In the genomic region with DNA sequence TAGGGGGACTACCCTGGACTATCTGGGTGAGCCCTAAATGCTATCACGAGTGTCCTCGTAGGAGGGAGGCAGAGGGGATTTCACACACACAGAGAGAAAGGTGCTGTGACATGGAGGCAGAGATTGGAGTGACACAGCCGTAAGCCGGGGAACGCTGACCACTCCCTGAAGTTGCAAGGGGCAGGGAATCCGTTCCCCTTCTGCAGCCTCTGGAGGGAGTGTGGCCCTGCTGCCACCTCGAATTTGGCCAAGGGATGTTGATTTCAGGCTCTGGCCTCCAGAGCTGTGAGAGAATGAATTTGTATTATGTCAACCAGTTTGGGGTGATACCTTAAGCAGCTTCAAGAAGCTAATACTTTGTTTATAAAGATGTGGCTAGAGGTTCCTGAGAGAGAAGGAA, we compare ENCODE assay signal across 24 cellular contexts.
"Had no signal": no experiment of that assay in that cellular context is flagged by ENCODE, and none has a peak within 500 bp of the region (broad histone marks: within the 10 kb centered on the region; RNA-seq: fewer than 3 reads in every experiment).

No MANE protein-coding gene starts in this region.

- H3K36me3 Mint-ChIP-seq: activated CD8-positive, alpha-beta memory T cell treated with anti-CD3 and anti-CD28 coated beads, Interleukin-2, amount 10 ng/mL, durations not matched to agents 7 days and 5 days; activated naive CD8-positive, alpha-beta T cell treated with anti-CD3 and anti-CD28 coated beads, Interleukin-2, amount 10 ng/mL, durations not matched to agents 7 days and 5 days; brain; naive thymus-derived CD4-positive, alpha-beta T cell had no signal

- H3K36me3 ChIP-seq: ascending aorta, cardiac muscle cell, esophagus muscularis mucosa, right lobe of liver, thoracic aorta, uterus had no signal

- H3K4me1 ChIP-seq: foreskin keratinocyte, right lobe of liver, uterus had no signal

- ATAC-seq: activated CD4-positive, alpha-beta T cell treated with anti-CD3 and anti-CD28 coated beads for 36 hours; activated CD8-positive, alpha-beta memory T cell treated with anti-CD3 and anti-CD28 coated beads, Interleukin-2, amount 10 ng/mL, durations not matched to agents 7 days and 5 days; activated CD8-positive, alpha-beta T cell treated with anti-CD3 and anti-CD28 coated beads, Interleukin-2, amount 10 ng/mL, durations not matched to agents 7 days and 5 days; foreskin keratinocyte; naive thymus-derived CD4-positive, alpha-beta T cell had no signal

- H3K27me3 ChIP-seq: ascending aorta, cardiac muscle cell, right lobe of liver, uterus had no signal

- H3K9me3 Mint-ChIP-seq: activated naive CD8-positive, alpha-beta T cell treated with anti-CD3 and anti-CD28 coated beads, Interleukin-2, amount 10 ng/mL, durations not matched to agents 7 days and 5 days; activated T-helper 2 cell treated with anti-CD3 and anti-CD28 coated beads, Interferon-gamma antibody, Interleukin-2, Interleukin-4, amounts not matched to agents 10 μg/mL and 5 μg/mL and 100 μg/mL, durations not matched to agents 14 hours and 24 hours and 36 hours; stimulated activated naive CD8-positive, alpha-beta T cell treated with anti-CD3 and anti-CD28 coated beads, Interleukin-15, Interleukin-2, amounts not matched to agents 100 ng/mL and 50 ng/mL, for 24 hours; T-helper 2 cell treated with Interferon-gamma antibody and Interleukin-4, amounts not matched to agents 5 μg/mL and 100 μg/mL, for 36 hours had no signal

- H3K9me3 ChIP-seq: ascending aorta, esophagus muscularis mucosa, right lobe of liver, thoracic aorta, uterus had no signal

- DNase-seq: activated CD4-positive, alpha-beta T cell treated with anti-CD3 and anti-CD28 coated beads for 36 hours; activated CD4-positive, CD25-positive, alpha-beta regulatory T cell; activated CD8-positive, alpha-beta memory T cell treated with anti-CD3 and anti-CD28 coated beads, Interleukin-2, amount 10 ng/mL, durations not matched to agents 7 days and 5 days; activated CD8-positive, alpha-beta T cell treated with anti-CD3 and anti-CD28 coated beads, Interleukin-2, amount 10 ng/mL, durations not matched to agents 7 days and 5 days; activated naive CD4-positive, alpha-beta T cell treated with Interleukin-2 at 50 U/mL for 16 hours; activated naive CD8-positive, alpha-beta T cell treated with anti-CD3 and anti-CD28 coated beads, Interleukin-2, amount 10 ng/mL, durations not matched to agents 7 days and 5 days; activated T-cell treated with anti-CD3 and anti-CD28 coated beads, Interleukin-2, amount 50 U/mL, for 48 hours; foreskin keratinocyte; midbrain; naive thymus-derived CD4-positive, alpha-beta T cell; right lobe of liver; stimulated activated CD4-positive, alpha-beta T cell treated with anti-CD3 and anti-CD28 coated beads, Interleukin-12 subunit alpha, Interleukin-12 subunit beta, amount 100 ng/mL, for 4 hours; stimulated activated CD4-positive, alpha-beta T cell treated with anti-CD3 and anti-CD28 coated beads, Interleukin-4, amount 100 ng/mL, for 1 hour; T-helper 1 cell; trophoblast cell; uterus had no signal

- H3K27ac Mint-ChIP-seq: activated CD4-positive, alpha-beta T cell treated with anti-CD3 and anti-CD28 coated beads for 36 hours; activated CD8-positive, alpha-beta memory T cell treated with anti-CD3 and anti-CD28 coated beads, Interleukin-2, amount 10 ng/mL, durations not matched to agents 7 days and 5 days; activated CD8-positive, alpha-beta T cell treated with anti-CD3 and anti-CD28 coated beads, Interleukin-2, amount 10 ng/mL, durations not matched to agents 7 days and 5 days; activated naive CD8-positive, alpha-beta T cell treated with anti-CD3 and anti-CD28 coated beads, Interleukin-2, amount 10 ng/mL, durations not matched to agents 7 days and 5 days; activated T-helper 2 cell treated with anti-CD3 and anti-CD28 coated beads, Interferon-gamma antibody, Interleukin-2, Interleukin-4, amounts not matched to agents 10 μg/mL and 5 μg/mL and 100 μg/mL, durations not matched to agents 14 hours and 24 hours and 36 hours; brain; naive thymus-derived CD4-positive, alpha-beta T cell; stimulated activated naive CD8-positive, alpha-beta T cell treated with anti-CD3 and anti-CD28 coated beads, Interleukin-15, Interleukin-2, amounts not matched to agents 100 ng/mL and 50 ng/mL, for 24 hours; T-helper 2 cell treated with Interferon-gamma antibody and Interleukin-4, amounts not matched to agents 5 μg/mL and 100 μg/mL, for 36 hours had no signal

- H3K4me1 Mint-ChIP-seq: activated CD4-positive, alpha-beta T cell treated with anti-CD3 and anti-CD28 coated beads for 36 hours; activated CD8-positive, alpha-beta memory T cell treated with anti-CD3 and anti-CD28 coated beads, Interleukin-2, amount 10 ng/mL, durations not matched to agents 7 days and 5 days; activated naive CD8-positive, alpha-beta T cell treated with anti-CD3 and anti-CD28 coated beads, Interleukin-2, amount 10 ng/mL, durations not matched to agents 7 days and 5 days; naive thymus-derived CD4-positive, alpha-beta T cell had no signal

- H3K4me3 ChIP-seq: ascending aorta, cardiac muscle cell, esophagus muscularis mucosa, right lobe of liver, thoracic aorta, uterus had no signal

- H3K4me3 Mint-ChIP-seq: activated CD4-positive, alpha-beta T cell treated with anti-CD3 and anti-CD28 coated beads for 36 hours; activated CD8-positive, alpha-beta memory T cell treated with anti-CD3 and anti-CD28 coated beads, Interleukin-2, amount 10 ng/mL, durations not matched to agents 7 days and 5 days; activated CD8-positive, alpha-beta T cell treated with anti-CD3 and anti-CD28 coated beads, Interleukin-2, amount 10 ng/mL, durations not matched to agents 7 days and 5 days; activated naive CD8-positive, alpha-beta T cell treated with anti-CD3 and anti-CD28 coated beads, Interleukin-2, amount 10 ng/mL, durations not matched to agents 7 days and 5 days; naive thymus-derived CD4-positive, alpha-beta T cell; stimulated activated naive CD8-positive, alpha-beta T cell treated with anti-CD3 and anti-CD28 coated beads, Interleukin-15, Interleukin-2, amounts not matched to agents 100 ng/mL and 50 ng/mL, for 24 hours; T-helper 2 cell treated with Interferon-gamma antibody and Interleukin-4, amounts not matched to agents 5 μg/mL and 100 μg/mL, for 36 hours had no signal

- H3K27ac ChIP-seq: ascending aorta, cardiac muscle cell, esophagus muscularis mucosa, foreskin keratinocyte, right lobe of liver, thoracic aorta, uterus had no signal

- H3K27me3 Mint-ChIP-seq: activated CD8-positive, alpha-beta memory T cell treated with anti-CD3 and anti-CD28 coated beads, Interleukin-2, amount 10 ng/mL, durations not matched to agents 7 days and 5 days had no signal
